8 cellular contexts compared by ENCODE assay signal in genomic region chr4:101730291-101731117, GRCh38.
DNase-seq lines count a peak whose midpoint lies in the region; ATAC-seq and TF ChIP-seq lines count a peak whose summit lies in the region.

No MANE protein-coding gene starts in this region.

- peak; percentile 86 for ATAC-seq in GM19025 (IDR thresholded peaks at IDR 0.05; ENCODE audit: low read depth, unreplicated experiment)
- peak; percentile 79 for ATAC-seq in HG03139 (IDR thresholded peaks at IDR 0.05; ENCODE audit: unreplicated experiment)
- ATAC-seq in activated CD8-positive, alpha-beta T cell treated with anti-CD3 and anti-CD28 coated beads, Interleukin-2, amount 10 ng/mL, durations not matched to agents 7 days and 5 days, result peak; percentile 74
- ATAC-seq in naive B cell (ENCODE audit: low read depth in 2 of 2), result peak; percentile 67 to 78

- H3K4me1 Mint-ChIP-seq in activated CD8-positive, alpha-beta T cell treated with anti-CD3 and anti-CD28 coated beads, Interleukin-2, amount 10 ng/mL, durations not matched to agents 7 days and 5 days (ENCODE audit: low read depth), result no peaks in the 10 kb centered on the region
- peaks cover 12 to 22% (median 21%) of the 10 kb centered on the region in 3 donors for H3K4me1 Mint-ChIP-seq in naive B cell

- TF ChIP-seq CTCF in epithelial cell of proximal tubule (conservative IDR thresholded peaks at IDR 0.05; ENCODE audit: low read depth, low read length), result peak; percentile 82

- H3K27me3 Mint-ChIP-seq in activated CD8-positive, alpha-beta T cell treated with anti-CD3 and anti-CD28 coated beads, Interleukin-2, amount 10 ng/mL, durations not matched to agents 7 days and 5 days (ENCODE audit: low read depth), result peaks cover 11% of the 10 kb centered on the region
- H3K27me3 Mint-ChIP-seq in naive B cell, result no peaks in the 10 kb centered on the region

- H3K27ac Mint-ChIP-seq in activated CD8-positive, alpha-beta T cell treated with anti-CD3 and anti-CD28 coated beads, Interleukin-2, amount 10 ng/mL, durations not matched to agents 7 days and 5 days, result no peak overlapping the region
- H3K27ac Mint-ChIP-seq in naive B cell, result peak overlapping the region in 2 of 6 donors; percentile 26 to 66

- H3K27ac ChIP-seq in substantia nigra (ENCODE audit: low read depth, low read length, poor library complexity, severe bottlenecking), result no peak overlapping the region

- no peaks in the 10 kb centered on the region for H3K36me3 Mint-ChIP-seq in activated CD8-positive, alpha-beta T cell treated with anti-CD3 and anti-CD28 coated beads, Interleukin-2, amount 10 ng/mL, durations not matched to agents 7 days and 5 days (ENCODE audit: low read depth)
- H3K36me3 Mint-ChIP-seq in naive B cell, result no peaks in the 10 kb centered on the region

- POLR2A ChIA-PET in activated CD8-positive, alpha-beta T cell treated with anti-CD3 and anti-CD28 coated beads, Interleukin-2, amount 10 ng/mL, durations not matched to agents 7 days and 5 days (lab: Charles Lee), result no interaction called here

- CTCF ChIA-PET in activated CD8-positive, alpha-beta T cell treated with anti-CD3 and anti-CD28 coated beads, Interleukin-2, amount 10 ng/mL, durations not matched to agents 7 days and 5 days (lab: Charles Lee), result interaction anchor here (0.8 to 2.5 kb wide), 6 partner anchors 547 to 1733 kb away, joined by 3 to 31 read pairs (median 4); no protein-coding TSS in a partner anchor

- H3K9me3 Mint-ChIP-seq in activated CD8-positive, alpha-beta T cell treated with anti-CD3 and anti-CD28 coated beads, Interleukin-2, amount 10 ng/mL, durations not matched to agents 7 days and 5 days (ENCODE audit: insufficient read depth), result no peaks in the 10 kb centered on the region
- no peaks in the 10 kb centered on the region for H3K9me3 Mint-ChIP-seq in naive B cell

- DNase-seq in CD1c-positive myeloid dendritic cell (ENCODE audit: extremely low spot score) (peak; percentile 64), NCI-H510A treated with DMSO at 0.1 percent for 48 hours (lab: John Stamatoyannopoulos, UW) (peak; percentile 40), epithelial cell of proximal tubule (ENCODE audit: low read depth) (peak; percentile 25), naive B cell (peak; percentile 38), substantia nigra (lab: John Stamatoyannopoulos, UW) (peak in 44 of 49 donors; percentile 0 to 50 (median 11))
- peak; percentile 62 for DNase-seq in activated CD8-positive, alpha-beta T cell treated with anti-CD3 and anti-CD28 coated beads, Interleukin-2, amount 10 ng/mL, durations not matched to agents 7 days and 5 days

- no peak overlapping the region for H3K4me3 Mint-ChIP-seq in activated CD8-positive, alpha-beta T cell treated with anti-CD3 and anti-CD28 coated beads, Interleukin-2, amount 10 ng/mL, durations not matched to agents 7 days and 5 days
- no peak overlapping the region for H3K4me3 Mint-ChIP-seq in naive B cell

- no peak overlapping the region for H3K4me3 ChIP-seq in epithelial cell of proximal tubule (ENCODE audit: low read depth, low read length)

Comparison
In these comparisons a context has a peak if more than half of its experiments do, and no peak if none do; other contexts are left out.
1. DNase-seq: peak in every context shown above with its lines; median percentile 64 in CD1c-positive myeloid dendritic cell; 62 in activated CD8-positive, alpha-beta T cell treated with anti-CD3 and anti-CD28 coated beads, Interleukin-2, amount 10 ng/mL, durations not matched to agents 7 days and 5 days; 40 in NCI-H510A treated with DMSO at 0.1 percent for 48 hours; 38 in naive B cell; 25 in epithelial cell of proximal tubule; 11 in substantia nigra.